In the genomic region with DNA sequence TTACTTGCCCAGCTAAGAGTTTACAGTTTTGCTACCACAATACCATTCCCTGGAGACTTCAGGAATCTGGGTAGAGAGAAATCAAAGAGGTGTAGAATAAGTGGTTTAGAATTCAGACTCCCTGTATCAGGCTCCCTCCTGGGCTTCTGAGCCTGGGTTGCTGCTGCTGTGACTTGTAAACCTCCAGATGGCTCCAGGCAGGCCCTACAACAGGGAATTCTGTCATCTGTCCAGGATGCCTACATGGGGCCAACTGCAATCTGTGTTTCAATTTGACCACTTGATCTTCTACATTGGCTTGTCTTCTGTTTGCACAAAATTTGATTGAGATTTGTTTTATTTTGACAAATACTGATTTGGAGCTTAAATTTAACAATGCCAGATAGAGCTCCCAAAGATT, we compare ENCODE assay signal across 25 cellular contexts.
"Had no signal": no experiment of that assay in that cellular context is flagged by ENCODE, and none has a peak within 500 bp of the region (broad histone marks: within the 10 kb centered on the region; RNA-seq: fewer than 3 reads in every experiment).

No MANE protein-coding gene starts in this region.

- H3K27ac ChIP-seq: ascending aorta, cardiac muscle cell, SJCRH30, SK-N-MC, WERI-Rb-1 had no signal

- H3K4me3 ChIP-seq: ascending aorta, cardiac muscle cell, SJCRH30, SK-N-MC had no signal

- H3K4me1 ChIP-seq: ascending aorta, SJCRH30 had no signal

- DNase-seq: activated CD4-positive, alpha-beta T cell treated with anti-CD3 and anti-CD28 coated beads, Interleukin-2, amount 10 ng/mL, durations not matched to agents 24 days and 14 days; activated CD4-positive, alpha-beta T cell treated with anti-CD3 and anti-CD28 coated beads, Interleukin-2, amount 50 U/mL, for 4 hours; activated CD8-positive, alpha-beta T cell treated with anti-CD3 and anti-CD28 coated beads for 36 hours; activated gamma-delta T cell; activated naive CD4-positive, alpha-beta T cell treated with Interleukin-2 at 50 U/mL for 16 hours; activated naive CD8-positive, alpha-beta T cell treated with anti-CD3 and anti-CD28 coated beads, Interleukin-2, amount 10 ng/mL, durations not matched to agents 7 days and 5 days; activated T-cell treated with anti-CD3 and anti-CD28 coated beads, Interleukin-2, amount 50 U/mL, for 24 hours; amygdala; Karpas-422; KBM-7; NCI-H1105; NCI-H1417 treated with DMSO at 0.1 percent for 48 hours; NCI-H187 treated with DMSO at 0.1 percent for 48 hours; NCI-H2081; NCI-H345; NCI-H510A; NCI-H69; OCI-M1; SHP77; SJCRH30; T1000; WERI-Rb-1 had no signal

- H3K27me3 ChIP-seq: ascending aorta, cardiac muscle cell had no signal

- H3K36me3 ChIP-seq: ascending aorta, cardiac muscle cell, SJCRH30, WERI-Rb-1 had no signal

- H3K9me3 ChIP-seq: ascending aorta, SJCRH30 had no signal
